ENCODE assay signal across 17 cellular contexts in genomic region chr2:172249986-172250385, GRCh38.
A peak's percentile ranks its signal among the peaks of the same experiment; 100 is the strongest.
DNase-seq lines count a peak whose midpoint lies in the region; ATAC-seq and TF ChIP-seq lines count a peak whose summit lies in the region.
"Had no signal": no experiment of that assay in that cellular context is flagged by ENCODE, and none has a peak within 500 bp of the region (broad histone marks: within the 10 kb centered on the region; RNA-seq: fewer than 3 reads in every experiment).

No MANE protein-coding gene starts in this region.

- ATAC-seq in activated T-helper 17 cell treated with anti-CD3 and anti-CD28 coated beads, Interleukin-2, amount 50 U/mL, for 72 hours (replicated peaks): peak; percentile 36
- ATAC-seq in foreskin keratinocyte (peak; percentile 31), HG03139 (IDR thresholded peaks at IDR 0.05; ENCODE audit: unreplicated experiment) (no peak)
- ATAC-seq: heart right ventricle, left ventricle myocardium superior, sciatic nerve had no signal

- peaks cover 14% of the 10 kb centered on the region for H3K36me3 Mint-ChIP-seq in HFFc6 (ENCODE audit: low read depth)
- H3K36me3 Mint-ChIP-seq in activated T-helper 17 cell treated with anti-CD3 and anti-CD28 coated beads, Interleukin-2, amount 50 U/mL, for 72 hours (ENCODE audit: low read depth): no peaks in the 10 kb centered on the region

- peaks cover 66% of the 10 kb centered on the region for H3K4me1 ChIP-seq in foreskin keratinocyte

- peaks cover 100% of the 10 kb centered on the region for H3K4me1 Mint-ChIP-seq in HFFc6 (ENCODE audit: low read depth)
- peaks cover 9% of the 10 kb centered on the region for H3K4me1 Mint-ChIP-seq in activated T-helper 17 cell treated with anti-CD3 and anti-CD28 coated beads, Interleukin-2, amount 50 U/mL, for 72 hours

- H3K4me3 Mint-ChIP-seq in HFFc6: peak overlapping the region; percentile 68
- no peak overlapping the region for H3K4me3 Mint-ChIP-seq in activated T-helper 17 cell treated with anti-CD3 and anti-CD28 coated beads, Interleukin-2, amount 50 U/mL, for 72 hours
- H3K4me3 Mint-ChIP-seq: CD8-positive, alpha-beta memory T cell had no signal

- H3K27me3 ChIP-seq in foreskin keratinocyte: no peaks in the 10 kb centered on the region
- H3K27me3 ChIP-seq: heart right ventricle had no signal

- peak overlapping the region; percentile 92 for H3K27ac Mint-ChIP-seq in HFFc6
- H3K27ac Mint-ChIP-seq in activated T-helper 17 cell treated with anti-CD3 and anti-CD28 coated beads, Interleukin-2, amount 50 U/mL, for 72 hours: no peak overlapping the region

- no peaks in the 10 kb centered on the region for H3K9me3 Mint-ChIP-seq in HFFc6
- H3K9me3 Mint-ChIP-seq in activated T-helper 17 cell treated with anti-CD3 and anti-CD28 coated beads, Interleukin-2, amount 50 U/mL, for 72 hours: peaks cover 7% of the 10 kb centered on the region
- H3K9me3 Mint-ChIP-seq: CD8-positive, alpha-beta memory T cell had no signal

- H3K27ac ChIP-seq in foreskin keratinocyte: peak overlapping the region; percentile 93
- H3K27ac ChIP-seq: thoracic aorta, VCaP had no signal

- DNase-seq in AG20443 (ENCODE audit: low spot score) (peak; percentile 71), HFFc6 (peak; percentile 86), foreskin keratinocyte (peak; percentile 81 to 91), mucosa of gallbladder (ENCODE audit: low spot score) (no peak), DMS153 (lab: John Stamatoyannopoulos, UW) (no peak), NCI-H1105 treated with DMSO at 0.1 percent for 48 hours (lab: John Stamatoyannopoulos, UW) (no peak)
- DNase-seq: CD8-positive, alpha-beta memory T cell; effector memory CD4-positive, alpha-beta T cell; heart right ventricle; left ventricle myocardium superior; MM.1S; NCI-H446 had no signal

- no peaks in the 10 kb centered on the region for H3K27me3 Mint-ChIP-seq in HFFc6 (ENCODE audit: insufficient read depth)
- no peaks in the 10 kb centered on the region for H3K27me3 Mint-ChIP-seq in activated T-helper 17 cell treated with anti-CD3 and anti-CD28 coated beads, Interleukin-2, amount 50 U/mL, for 72 hours

- TF ChIP-seq CTCF in HFFc6 (IDR thresholded peaks at IDR 0.05): no peak
- no peak for TF ChIP-seq CTCF in foreskin keratinocyte (conservative IDR thresholded peaks at IDR 0.05)

Comparison
In these comparisons a context has a peak if more than half of its experiments do, and no peak if none do; other contexts are left out.
1. DNase-seq: peak in AG20443 (single experiment), HFFc6 (single experiment) and foreskin keratinocyte (2 of 2); none in mucosa of gallbladder (single experiment), DMS153 (single experiment) and NCI-H1105 treated with DMSO at 0.1 percent for 48 hours (single experiment).